Comparison of ENCODE assay signal across 22 cellular contexts in genomic region chr3:153090973-153091372, GRCh38.
DNase-seq lines count a peak whose midpoint lies in the region; ATAC-seq and TF ChIP-seq lines count a peak whose summit lies in the region.
"Had no signal": no experiment of that assay in that cellular context is flagged by ENCODE, and none has a peak within 500 bp of the region (broad histone marks: within the 10 kb centered on the region; RNA-seq: fewer than 3 reads in every experiment).

No MANE protein-coding gene starts in this region.

- peak overlapping the region; percentile 79 for H3K27ac Mint-ChIP-seq in endodermal cell
- H3K27ac Mint-ChIP-seq: activated CD4-positive, alpha-beta memory T cell treated with anti-CD3 and anti-CD28 coated beads for 36 hours; activated naive CD8-positive, alpha-beta T cell treated with anti-CD3 and anti-CD28 coated beads for 36 hours; activated T-cell treated with anti-CD3 and anti-CD28 coated beads, Interleukin-2, amount 50 U/mL, for 24 hours; dendritic cell treated with granulocyte-macrophage colony-stimulating factor and Interleukin-4, amounts not matched to agents 40 ng/mL and 50 ng/mL, for 4 days; stimulated activated naive CD8-positive, alpha-beta T cell treated with anti-CD3 and anti-CD28 coated beads, Interleukin-15, amount 100 ng/mL, for 72 hours had no signal

- H3K36me3 Mint-ChIP-seq in endodermal cell (ENCODE audit: low read depth): no peaks in the 10 kb centered on the region
- H3K36me3 Mint-ChIP-seq: activated CD4-positive, alpha-beta memory T cell treated with anti-CD3 and anti-CD28 coated beads for 36 hours; activated naive CD8-positive, alpha-beta T cell treated with anti-CD3 and anti-CD28 coated beads for 36 hours had no signal

- H3K27ac ChIP-seq in endodermal cell (ENCODE audit: low read depth, low read length): no peak overlapping the region
- H3K27ac ChIP-seq: BLaER1 treated with 17β-estradiol and CSF1 and Interleukin-3, amounts not matched to agents 10 nM and 100 nM; brain microvascular endothelial cell; left ventricle myocardium inferior; upper lobe of right lung had no signal

- no peaks in the 10 kb centered on the region for H3K9me3 ChIP-seq in endodermal cell (ENCODE audit: control insufficient read depth, low read length)
- no peaks in the 10 kb centered on the region for H3K9me3 ChIP-seq in MG63
- H3K9me3 ChIP-seq: BLaER1 treated with 17β-estradiol and CSF1 and Interleukin-3, amounts not matched to agents 10 nM and 100 nM; left ventricle myocardium inferior; SK-N-SH; upper lobe of right lung had no signal

- H3K36me3 ChIP-seq in endodermal cell (ENCODE audit: control insufficient read depth, insufficient read depth, low read length): no peaks in the 10 kb centered on the region
- H3K36me3 ChIP-seq in MG63: no peaks in the 10 kb centered on the region
- H3K36me3 ChIP-seq: BLaER1 treated with 17β-estradiol and CSF1 and Interleukin-3, amounts not matched to agents 10 nM and 100 nM; brain microvascular endothelial cell; left ventricle myocardium inferior; upper lobe of right lung had no signal

- H3K9me3 Mint-ChIP-seq in endodermal cell: no peaks in the 10 kb centered on the region
- H3K9me3 Mint-ChIP-seq: activated CD4-positive, alpha-beta memory T cell treated with anti-CD3 and anti-CD28 coated beads for 36 hours; activated naive CD8-positive, alpha-beta T cell treated with anti-CD3 and anti-CD28 coated beads for 36 hours; activated T-cell treated with anti-CD3 and anti-CD28 coated beads, Interleukin-2, amount 50 U/mL, for 24 hours; dendritic cell treated with granulocyte-macrophage colony-stimulating factor and Interleukin-4, amounts not matched to agents 40 ng/mL and 50 ng/mL, for 4 days; stimulated activated naive CD8-positive, alpha-beta T cell treated with anti-CD3 and anti-CD28 coated beads, Interleukin-15, amount 100 ng/mL, for 72 hours had no signal

- no peak overlapping the region for H3K4me3 Mint-ChIP-seq in endodermal cell
- H3K4me3 Mint-ChIP-seq: activated CD4-positive, alpha-beta memory T cell treated with anti-CD3 and anti-CD28 coated beads for 36 hours; activated naive CD8-positive, alpha-beta T cell treated with anti-CD3 and anti-CD28 coated beads for 36 hours; activated T-cell treated with anti-CD3 and anti-CD28 coated beads, Interleukin-2, amount 50 U/mL, for 24 hours; dendritic cell treated with granulocyte-macrophage colony-stimulating factor and Interleukin-4, amounts not matched to agents 40 ng/mL and 50 ng/mL, for 4 days; stimulated activated naive CD8-positive, alpha-beta T cell treated with anti-CD3 and anti-CD28 coated beads, Interleukin-15, amount 100 ng/mL, for 72 hours had no signal

- peaks cover 39% of the 10 kb centered on the region for H3K4me1 Mint-ChIP-seq in endodermal cell

- peak; percentile 50 for TF ChIP-seq CTCF in endodermal cell (conservative IDR thresholded peaks at IDR 0.05)

- H3K4me3 ChIP-seq in endodermal cell (ENCODE audit: low read length): no peak overlapping the region
- no peak overlapping the region for H3K4me3 ChIP-seq in MG63
- H3K4me3 ChIP-seq: BLaER1 treated with 17β-estradiol and CSF1 and Interleukin-3, amounts not matched to agents 10 nM and 100 nM; left ventricle myocardium inferior; upper lobe of right lung had no signal

- H3K9ac ChIP-seq in endodermal cell (ENCODE audit: extremely low read depth, low read length, poor library complexity, severe bottlenecking): no peak overlapping the region
- H3K9ac ChIP-seq: BLaER1 treated with 17β-estradiol and CSF1 and Interleukin-3, amounts not matched to agents 10 nM and 100 nM; SK-N-SH had no signal

- ATAC-seq in GM21526 (IDR thresholded peaks at IDR 0.05; ENCODE audit: low FRiP score, unreplicated experiment) (peak; percentile 53), HG03520 (IDR thresholded peaks at IDR 0.05; ENCODE audit: unreplicated experiment) (peak; percentile 57)
- ATAC-seq: Panc1; sciatic nerve; stimulated activated naive CD8-positive, alpha-beta T cell treated with anti-CD3 and anti-CD28 coated beads, Interleukin-15, amount 100 ng/mL, for 72 hours; upper lobe of right lung had no signal

- DNase-seq in NCI-H524 (lab: John Stamatoyannopoulos, UW) (peak; percentile 8 to 52), NCI-H524 treated with DMSO at 0.1 percent for 48 hours (lab: John Stamatoyannopoulos, UW) (no peak), endodermal cell (no peak), MG63 (no peak), amniotic stem cell (lab: John Stamatoyannopoulos, UW) (no peak)
- no peak for DNase-seq in stimulated activated naive CD4-positive, alpha-beta T cell treated with Interleukin-2 at 50 U/mL for 16 hours (lab: John Stamatoyannopoulos, UW)
- DNase-seq: activated CD4-positive, alpha-beta memory T cell treated with anti-CD3 and anti-CD28 coated beads for 36 hours; activated naive CD8-positive, alpha-beta T cell treated with anti-CD3 and anti-CD28 coated beads for 36 hours; activated T-cell treated with anti-CD3 and anti-CD28 coated beads, Interleukin-2, amount 50 U/mL, for 24 hours; brain microvascular endothelial cell; left ventricle myocardium inferior; NCI-H187 treated with DMSO at 0.1 percent for 48 hours; NCI-H526; SK-N-SH; stimulated activated naive CD8-positive, alpha-beta T cell treated with anti-CD3 and anti-CD28 coated beads, Interleukin-15, amount 100 ng/mL, for 72 hours; upper lobe of right lung had no signal

- H3K27me3 ChIP-seq in endodermal cell (ENCODE audit: control insufficient read depth, insufficient read depth, low read length, poor library complexity, severe bottlenecking) (no peaks in the 10 kb centered on the region), MG63 (no peaks in the 10 kb centered on the region)
- H3K27me3 ChIP-seq: BLaER1 treated with 17β-estradiol and CSF1 and Interleukin-3, amounts not matched to agents 10 nM and 100 nM; brain microvascular endothelial cell; upper lobe of right lung had no signal

- H3K27me3 Mint-ChIP-seq in endodermal cell (ENCODE audit: insufficient read depth): no peaks in the 10 kb centered on the region
- H3K27me3 Mint-ChIP-seq: activated CD4-positive, alpha-beta memory T cell treated with anti-CD3 and anti-CD28 coated beads for 36 hours; activated naive CD8-positive, alpha-beta T cell treated with anti-CD3 and anti-CD28 coated beads for 36 hours; activated T-cell treated with anti-CD3 and anti-CD28 coated beads, Interleukin-2, amount 50 U/mL, for 24 hours; dendritic cell treated with granulocyte-macrophage colony-stimulating factor and Interleukin-4, amounts not matched to agents 40 ng/mL and 50 ng/mL, for 4 days; stimulated activated naive CD8-positive, alpha-beta T cell treated with anti-CD3 and anti-CD28 coated beads, Interleukin-15, amount 100 ng/mL, for 72 hours had no signal

- 76% methylated on average over 1 of the region's 1 CpG; no CpG with 5 or more reads in 1 of the 2 experiments for WGBS in endodermal cell (ENCODE audit: insufficient coverage in 1 of 2, insufficient read length in 1 of 2), 2 experiments

- no peaks in the 10 kb centered on the region for H3K4me1 ChIP-seq in endodermal cell (ENCODE audit: control insufficient read depth, insufficient read depth, low read length)
- H3K4me1 ChIP-seq: left ventricle myocardium inferior, upper lobe of right lung had no signal

Comparison
In these comparisons a context has a peak if more than half of its experiments do, and no peak if none do; other contexts are left out.
1. DNase-seq: peak in NCI-H524 (2 of 2); none in NCI-H524 treated with DMSO at 0.1 percent for 48 hours (single experiment), endodermal cell (single experiment), MG63 (single experiment), amniotic stem cell (single experiment) and stimulated activated naive CD4-positive, alpha-beta T cell treated with Interleukin-2 at 50 U/mL for 16 hours (single experiment).